21 cellular contexts compared by ENCODE assay signal in the genomic region with DNA sequence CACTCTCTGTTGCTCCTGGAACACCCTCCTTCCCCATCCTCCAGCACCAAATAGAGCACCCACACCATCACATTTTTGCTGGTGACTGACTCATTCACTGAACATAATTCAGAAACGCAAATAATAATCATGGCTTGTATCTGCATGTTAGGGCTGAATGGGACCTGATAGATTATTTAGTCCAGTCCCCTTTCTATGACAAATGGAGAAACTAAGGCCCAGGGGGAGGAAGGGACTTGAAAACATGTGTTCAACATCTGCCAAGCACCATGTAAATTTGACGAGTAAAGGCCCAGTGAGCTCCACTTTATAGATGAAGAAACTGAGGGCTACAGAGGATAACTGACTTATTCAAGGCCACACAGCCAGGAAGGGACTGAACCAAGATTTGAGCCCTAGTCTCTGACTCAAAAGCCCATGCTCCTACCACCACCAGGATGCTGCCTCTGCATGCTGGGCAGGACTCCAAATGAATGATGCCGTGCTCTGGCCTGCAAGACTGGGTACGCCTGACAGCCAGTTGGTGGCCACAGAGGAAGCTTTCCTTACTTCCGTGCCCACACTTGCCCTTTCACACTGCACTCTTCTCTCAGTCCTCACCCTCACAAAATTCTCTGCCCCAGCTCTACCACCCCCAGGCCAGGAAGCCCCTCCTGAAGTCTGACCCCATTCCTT.
A peak's percentile ranks its signal among the peaks of the same experiment; 100 is the strongest.
DNase-seq lines count a peak whose midpoint lies in the region; ATAC-seq and TF ChIP-seq lines count a peak whose summit lies in the region.
"Had no signal": no experiment of that assay in that cellular context is flagged by ENCODE, and none has a peak within 500 bp of the region (broad histone marks: within the 10 kb centered on the region; RNA-seq: fewer than 3 reads in every experiment).

No MANE protein-coding gene starts in this region.

- H3K27ac ChIP-seq in BLaER1 (no peak overlapping the region), mammary epithelial cell (ENCODE audit: insufficient read depth, low read depth, low read length) (no peak overlapping the region), foreskin keratinocyte (peak overlapping the region; percentile 31), hepatocyte (no peak overlapping the region), ovary (no peak overlapping the region)
- H3K27ac ChIP-seq: pancreas, upper lobe of right lung had no signal

- no peak overlapping the region for H3K4me3 ChIP-seq in BLaER1
- no peak overlapping the region for H3K4me3 ChIP-seq in mammary epithelial cell (replicated peaks in 1 of 3; ENCODE audit: insufficient read depth in 1 of 3, low read depth in 2 of 3, low read length in 3 of 3)
- no peak overlapping the region for H3K4me3 ChIP-seq in hepatocyte
- H3K4me3 ChIP-seq in ovary: no peak overlapping the region
- H3K4me3 ChIP-seq: pancreas, SK-N-MC, upper lobe of right lung had no signal

- H2AFZ ChIP-seq in mammary epithelial cell (ENCODE audit: low read depth, low read length) (peak overlapping the region; percentile 8), hepatocyte (no peak overlapping the region)

- H3K4me1 ChIP-seq in BLaER1: peaks cover 57% of the 10 kb centered on the region
- peaks cover 12% of the 10 kb centered on the region for H3K4me1 ChIP-seq in mammary epithelial cell (ENCODE audit: insufficient read depth, low read length)
- H3K4me1 ChIP-seq in foreskin keratinocyte: no peaks in the 10 kb centered on the region
- H3K4me1 ChIP-seq in hepatocyte (ENCODE audit: insufficient read depth): no peaks in the 10 kb centered on the region
- no peaks in the 10 kb centered on the region for H3K4me1 ChIP-seq in ovary (ENCODE audit: insufficient read depth)
- H3K4me1 ChIP-seq: pancreas, upper lobe of right lung had no signal

- no peaks in the 10 kb centered on the region for H3K36me3 Mint-ChIP-seq in activated T-cell treated with anti-CD3 and anti-CD28 coated beads, Interleukin-2, amount 50 U/mL, for 24 hours (ENCODE audit: low read depth)

- H3K9me3 ChIP-seq in BLaER1 (no peaks in the 10 kb centered on the region), mammary epithelial cell (replicated peaks; ENCODE audit: insufficient read depth, low read length) (no peaks in the 10 kb centered on the region), hepatocyte (ENCODE audit: low read depth) (no peaks in the 10 kb centered on the region), ovary (no peaks in the 10 kb centered on the region)
- H3K9me3 ChIP-seq: pancreas, upper lobe of right lung had no signal

- H3K9me3 Mint-ChIP-seq in activated T-cell treated with anti-CD3 and anti-CD28 coated beads, Interleukin-2, amount 50 U/mL, for 24 hours: no peaks in the 10 kb centered on the region
- H3K9me3 Mint-ChIP-seq: activated CD4-positive, alpha-beta T cell treated with anti-CD3 and anti-CD28 coated beads, Interleukin-2, amount 10 ng/mL, durations not matched to agents 7 days and 5 days; activated naive CD4-positive, alpha-beta T cell treated with anti-CD3 and anti-CD28 coated beads for 36 hours; dendritic cell treated with granulocyte-macrophage colony-stimulating factor and Interleukin-4, amounts not matched to agents 40 ng/mL and 50 ng/mL, for 4 days had no signal

- in situ Hi-C loops in mammary epithelial cell (cut with MboI; ENCODE audit: low sequenced_read_pairs in 2 of 2): no loop called here

- H3K27me3 ChIP-seq in BLaER1: peaks cover 46% of the 10 kb centered on the region
- H3K27me3 ChIP-seq in mammary epithelial cell (ENCODE audit: insufficient read depth, low read length): no peaks in the 10 kb centered on the region
- H3K27me3 ChIP-seq in foreskin keratinocyte: no peaks in the 10 kb centered on the region
- no peaks in the 10 kb centered on the region for H3K27me3 ChIP-seq in hepatocyte
- H3K27me3 ChIP-seq in ovary: no peaks in the 10 kb centered on the region
- H3K27me3 ChIP-seq: upper lobe of right lung had no signal

- H3K4me2 ChIP-seq in BLaER1: peak overlapping the region; percentile 22; the same call in 1 of the 2 replicates
- no peak overlapping the region for H3K4me2 ChIP-seq in mammary epithelial cell (ENCODE audit: insufficient read depth, low read depth, low read length)
- no peak overlapping the region for H3K4me2 ChIP-seq in hepatocyte

- no peaks in the 10 kb centered on the region for H3K79me2 ChIP-seq in mammary epithelial cell (ENCODE audit: insufficient read depth, low read length)
- H3K79me2 ChIP-seq in hepatocyte: no peaks in the 10 kb centered on the region

- no peak for TF ChIP-seq POLR2A in ovary (IDR thresholded peaks at IDR 0.05)

- H3K27me3 Mint-ChIP-seq in activated T-cell treated with anti-CD3 and anti-CD28 coated beads, Interleukin-2, amount 50 U/mL, for 24 hours: peaks cover 27% of the 10 kb centered on the region
- H3K27me3 Mint-ChIP-seq: activated CD4-positive, alpha-beta T cell treated with anti-CD3 and anti-CD28 coated beads, Interleukin-2, amount 10 ng/mL, durations not matched to agents 7 days and 5 days; dendritic cell treated with granulocyte-macrophage colony-stimulating factor and Interleukin-4, amounts not matched to agents 40 ng/mL and 50 ng/mL, for 4 days had no signal

- no peaks in the 10 kb centered on the region for H4K20me1 ChIP-seq in BLaER1
- no peaks in the 10 kb centered on the region for H4K20me1 ChIP-seq in mammary epithelial cell (ENCODE audit: insufficient read depth, low read length)
- H4K20me1 ChIP-seq in hepatocyte (ENCODE audit: insufficient read depth, poor library complexity, severe bottlenecking): no peaks in the 10 kb centered on the region

- CTCF ChIA-PET in mammary epithelial cell (lab: Charles Lee; ENCODE audit: low non-redundant PET): no interaction called here

- H3K4me1 Mint-ChIP-seq in activated T-cell treated with anti-CD3 and anti-CD28 coated beads, Interleukin-2, amount 50 U/mL, for 24 hours (ENCODE audit: low read depth): no peaks in the 10 kb centered on the region
- H3K4me1 Mint-ChIP-seq: activated CD4-positive, alpha-beta T cell treated with anti-CD3 and anti-CD28 coated beads, Interleukin-2, amount 10 ng/mL, durations not matched to agents 7 days and 5 days had no signal

- intact Hi-C loops in mammary epithelial cell (cut with micrococcal nuclease) (loop anchor here (1.0 kb wide), 1 partner anchor 89 kb away; no protein-coding TSS in a partner anchor), ovary (cut with DNase I) (no loop called here)

- no peak overlapping the region for H3K4me3 Mint-ChIP-seq in activated T-cell treated with anti-CD3 and anti-CD28 coated beads, Interleukin-2, amount 50 U/mL, for 24 hours
- H3K4me3 Mint-ChIP-seq: activated CD4-positive, alpha-beta T cell treated with anti-CD3 and anti-CD28 coated beads, Interleukin-2, amount 10 ng/mL, durations not matched to agents 7 days and 5 days; activated naive CD4-positive, alpha-beta T cell treated with anti-CD3 and anti-CD28 coated beads for 36 hours; B cell; dendritic cell treated with granulocyte-macrophage colony-stimulating factor and Interleukin-4, amounts not matched to agents 40 ng/mL and 50 ng/mL, for 4 days; nephron progenitor cell had no signal

- H3K27ac Mint-ChIP-seq in activated T-cell treated with anti-CD3 and anti-CD28 coated beads, Interleukin-2, amount 50 U/mL, for 24 hours: no peak overlapping the region
- H3K27ac Mint-ChIP-seq: activated CD4-positive, alpha-beta T cell treated with anti-CD3 and anti-CD28 coated beads, Interleukin-2, amount 10 ng/mL, durations not matched to agents 7 days and 5 days; activated naive CD4-positive, alpha-beta T cell treated with anti-CD3 and anti-CD28 coated beads for 36 hours; B cell; dendritic cell treated with granulocyte-macrophage colony-stimulating factor and Interleukin-4, amounts not matched to agents 40 ng/mL and 50 ng/mL, for 4 days; nephron progenitor cell had no signal

- dilution Hi-C loops in mammary epithelial cell (cut with HindIII; ENCODE audit: low sequenced_read_pairs): no loop called here

- peak; percentile 76 for ATAC-seq in foreskin keratinocyte
- ATAC-seq: pancreas, upper lobe of right lung had no signal

- no peak overlapping the region for H3K9ac ChIP-seq in BLaER1
- H3K9ac ChIP-seq in mammary epithelial cell (ENCODE audit: insufficient read depth, low read length): no peak overlapping the region

- H3K9me2 ChIP-seq in hepatocyte (replicated peaks; ENCODE audit: insufficient read depth): no peaks in the 10 kb centered on the region

- TF ChIP-seq CTCF in mammary epithelial cell (conservative IDR thresholded peaks at IDR 0.05 in 1 of 2, IDR thresholded peaks at IDR 0.05 in 1 of 2; ENCODE audit: extremely low read depth in 1 of 2, insufficient read depth in 1 of 2, low read depth in 1 of 2, low read length in 2 of 2) (peak in 1 of 2 donors; percentile 10), foreskin keratinocyte (conservative IDR thresholded peaks at IDR 0.05) (peak; percentile 8), hepatocyte (IDR thresholded peaks at IDR 0.05; ENCODE audit: poor library complexity) (no peak), ovary (IDR thresholded peaks at IDR 0.05) (no peak)

- DNase-seq in H4 (ENCODE audit: low spot score) (peak; percentile 30), mammary epithelial cell (peak; percentile 57), foreskin keratinocyte (peak; percentile 46 to 70), NCI-H2029 treated with DMSO at 0.1 percent for 48 hours (lab: John Stamatoyannopoulos, UW) (no peak), hepatocyte (ENCODE audit: low spot score) (no peak), ovary (no peak)
- DNase-seq in activated T-cell treated with anti-CD3 and anti-CD28 coated beads, Interleukin-2, amount 50 U/mL, for 24 hours: no peak
- DNase-seq: activated CD4-positive, alpha-beta T cell treated with anti-CD3 and anti-CD28 coated beads, Interleukin-2, amount 10 ng/mL, durations not matched to agents 7 days and 5 days; activated naive CD4-positive, alpha-beta T cell treated with anti-CD3 and anti-CD28 coated beads for 36 hours; amniotic stem cell; central memory CD4-positive, alpha-beta T cell; foreskin melanocyte; NCI-H1436 treated with DMSO at 0.1 percent for 48 hours; nephron progenitor cell; pancreas; T-helper 9 cell; upper lobe of right lung had no signal

- no peak for TF ChIP-seq EP300 in ovary (IDR thresholded peaks at IDR 0.05)

- H3K36me3 ChIP-seq in BLaER1 (no peaks in the 10 kb centered on the region), mammary epithelial cell (ENCODE audit: insufficient read depth, low read length) (no peaks in the 10 kb centered on the region), hepatocyte (replicated peaks; ENCODE audit: insufficient read depth, low read depth) (no peaks in the 10 kb centered on the region), ovary (no peaks in the 10 kb centered on the region)
- H3K36me3 ChIP-seq: pancreas, upper lobe of right lung had no signal

- BruUV-seq in mammary epithelial cell (replicated peaks; lab: Mats Ljungman, UMichigan): no TSS peak

- 45% methylated on average over 5 of the region's 5 CpGs for WGBS in mammary epithelial cell (ENCODE audit: low coverage, missing lambda C conversion rate)
- WGBS in hepatocyte (ENCODE audit: low lambda C conversion rate, missing lambda C conversion rate): 90% methylated on average over 5 of the region's 5 CpGs
- WGBS in ovary, 3 donors: 69 to 76% (median 74%) methylated on average over 5 of the region's 5 CpGs

Comparison
In these comparisons a context has a peak if more than half of its experiments do, and no peak if none do; other contexts are left out.
1. DNase-seq: peak in H4 (single experiment), mammary epithelial cell (single experiment) and foreskin keratinocyte (2 of 2); none in activated T-cell treated with anti-CD3 and anti-CD28 coated beads, Interleukin-2, amount 50 U/mL, for 24 hours (single experiment), NCI-H2029 treated with DMSO at 0.1 percent for 48 hours (single experiment), hepatocyte (single experiment) and ovary (0 of 5).